ENCODE assay signal across 9 cellular contexts in genomic region chr1:156627313-156627880, GRCh38. TPM values are rescaled to one million over a fixed set of nuclear protein-coding genes. Genes with fewer than 3 reads are reported as not detected.
A peak's percentile ranks its signal among the peaks of the same experiment; 100 is the strongest.
DNase-seq lines count a peak whose midpoint lies in the region; ATAC-seq, FAIRE-seq and TF ChIP-seq lines count a peak whose summit lies in the region.
"Had no signal": no experiment of that assay in that cellular context is flagged by ENCODE, and none has a peak within 500 bp of the region (broad histone marks: within the 10 kb centered on the region; RNA-seq: fewer than 3 reads in every experiment).

No MANE protein-coding gene starts in this region.

- H2AFZ ChIP-seq in SK-N-SH (ENCODE audit: low read depth) = no peak overlapping the region
- H2AFZ ChIP-seq in endothelial cell of umbilical vein (ENCODE audit: low read depth, low read length) = no peak overlapping the region

- no peaks in the 10 kb centered on the region for H3K79me2 ChIP-seq in SK-N-SH (ENCODE audit: insufficient read depth)
- no peaks in the 10 kb centered on the region for H3K79me2 ChIP-seq in endothelial cell of umbilical vein (ENCODE audit: control insufficient read depth, insufficient read depth, low read length)

- H3K27ac ChIP-seq in cardiac muscle cell (no peak overlapping the region), SK-N-SH (ENCODE audit: low read depth in 2 of 2, low read length in 1 of 2) (no peak overlapping the region), endothelial cell of umbilical vein (ENCODE audit: insufficient read depth, low read depth, low read length) (no peak overlapping the region), psoas muscle (no peak overlapping the region)

- BruUV-seq in endothelial cell of umbilical vein (replicated peaks; lab: Mats Ljungman, UMichigan) = no TSS peak

- TF ChIP-seq CTCF in cardiac muscle cell (IDR thresholded peaks at IDR 0.05; ENCODE audit: low read depth, low read length) (peak; percentile 60), SK-N-SH (IDR thresholded peaks at IDR 0.05) (peak; percentile 79), endothelial cell of umbilical vein (IDR thresholded peaks at IDR 0.05; ENCODE audit: extremely low read depth in 1 of 2, insufficient read depth in 1 of 2, low read depth in 1 of 2, low read length in 2 of 2) (peak; percentile 59 to 80), psoas muscle (IDR thresholded peaks at IDR 0.05) (peak; percentile 53)

- H3K4me3 ChIP-seq in cardiac muscle cell (no peak overlapping the region), MG63 (no peak overlapping the region), SK-N-SH (ENCODE audit: low read depth in 2 of 2, low read length in 1 of 2) (no peak overlapping the region; a peak in 1 of 4 replicates), endothelial cell of umbilical vein (replicated peaks in 1 of 3; ENCODE audit: insufficient read depth in 1 of 3, low read depth in 1 of 3, low read length in 3 of 3) (no peak overlapping the region), psoas muscle (no peak overlapping the region)

- H3K9me2 ChIP-seq in SK-N-SH = no peaks in the 10 kb centered on the region

- no peak overlapping the region for H3K4me2 ChIP-seq in SK-N-SH
- no peak overlapping the region for H3K4me2 ChIP-seq in endothelial cell of umbilical vein (ENCODE audit: insufficient read depth, low read length)

- H3K9me3 ChIP-seq in cardiac muscle cell (ENCODE audit: low read depth) (no peaks in the 10 kb centered on the region), MG63 (no peaks in the 10 kb centered on the region), SK-N-SH (no peaks in the 10 kb centered on the region), endothelial cell of umbilical vein (replicated peaks; ENCODE audit: control insufficient read depth, insufficient read depth, low read length) (no peaks in the 10 kb centered on the region), psoas muscle (no peaks in the 10 kb centered on the region)

- dilution Hi-C loops in endothelial cell of umbilical vein (cut with MboI; ENCODE audit: extremely low pct_ligation_motif_present, low sequenced_read_pairs) = no loop called here

- POLR2A ChIA-PET in SK-N-SH (lab: Yijun Ruan, JAX) = interaction anchor here (0.6 to 1.7 kb wide), 3 partner anchors 29 to 80 kb away, joined by 3 to 7 read pairs (median 5); partner anchors contain the start of gene NES
- POLR2A ChIA-PET in endothelial cell of umbilical vein (lab: Charles Lee) = interaction anchor here (1.0 kb wide), 1 partner anchor 31 kb away, joined by 8 read pairs; no protein-coding TSS in a partner anchor

- H3K9me1 ChIP-seq in endothelial cell of umbilical vein (replicated peaks; ENCODE audit: control insufficient read depth, extremely low read depth, insufficient read depth, low read length) = no peaks in the 10 kb centered on the region

- H3K9ac ChIP-seq in SK-N-SH (no peak overlapping the region), endothelial cell of umbilical vein (replicated peaks; ENCODE audit: extremely low read depth, insufficient read depth, low read length) (no peak overlapping the region)

- CTCF ChIA-PET in SK-N-SH (lab: Yijun Ruan, JAX) (interaction anchor here (0.6 to 18.0 kb wide), 29 partner anchors 8 to 315 kb away, joined by 3 to 643 read pairs (median 6); partner anchors contain the start of genes BCAN, CRABP2, GPATCH4 and HAPLN2), endothelial cell of umbilical vein (lab: Charles Lee) (interaction anchor here (0.6 to 13.8 kb wide), 27 partner anchors 9 to 242 kb away, joined by 3 to 237 read pairs (median 7); partner anchors contain the start of genes BCAN, CRABP2, ISG20L2 and METTL25B)

- H3K27me3 ChIP-seq in cardiac muscle cell (peaks cover 62% of the 10 kb centered on the region), MG63 (peaks cover 61% of the 10 kb centered on the region), SK-N-SH (ENCODE audit: insufficient read depth) (peaks cover 35% of the 10 kb centered on the region), endothelial cell of umbilical vein (ENCODE audit: control insufficient read depth in 2 of 2, insufficient read depth in 2 of 2, low read length in 2 of 2) (peaks cover 35 to 43% of the 10 kb centered on the region in 2 experiments), psoas muscle (ENCODE audit: insufficient read depth in 3 of 3, low read length in 2 of 3) (peaks cover 0 to 53% (median 16%) of the 10 kb centered on the region in 3 donors)

- peak; percentile 70 for TF ChIP-seq RAD21 in SK-N-SH (IDR thresholded peaks at IDR 0.05; ENCODE audit: low read length)

- WGBS in SK-N-SH (ENCODE audit: low lambda C conversion rate) = 96% methylated on average over 2 of the region's 2 CpGs
- WGBS in psoas muscle, 3 donors = 79 to 84% (median 79%) methylated on average over 2 of the region's 2 CpGs

- intact Hi-C loops in Right ventricle myocardium superior (cut with DNase I) = loop anchor here (1.0 kb wide), 1 partner anchor 30 kb away; no protein-coding TSS in a partner anchor
- intact Hi-C loops in endothelial cell of umbilical vein (cut with micrococcal nuclease) = loop anchor here (1.0 to 5.0 kb wide), 4 partner anchors 51 to 300 kb away; partner anchors contain the start of gene PEAR1
- intact Hi-C loops in psoas muscle (cut with DNase I) = loop anchor here (2.0 kb wide), 2 partner anchors 29 to 51 kb away; no protein-coding TSS in a partner anchor

- TF ChIP-seq EP300 in SK-N-SH (IDR thresholded peaks at IDR 0.05; ENCODE audit: borderline replicate concordance in 1 of 2, low read depth in 1 of 2, low read length in 1 of 2) = no peak

- H4K20me1 ChIP-seq in SK-N-SH (ENCODE audit: insufficient read depth) (no peaks in the 10 kb centered on the region), endothelial cell of umbilical vein (replicated peaks; ENCODE audit: control insufficient read depth, extremely low read depth, insufficient read depth, low read length) (no peaks in the 10 kb centered on the region)

- FAIRE-seq in endothelial cell of umbilical vein (lab: Jason Lieb, UNC) = peak; percentile 73
- FAIRE-seq: colon had no signal

- DNase-seq in cardiac muscle cell (ENCODE audit: low read depth in 1 of 2, low spot score in 1 of 2) (peak; percentile 47 to 63), Right ventricle myocardium superior (no peak), MG63 (peak; percentile 42), SK-N-SH (peak; percentile 60), endothelial cell of umbilical vein (ENCODE audit: low read depth, low spot score) (peak; percentile 57), psoas muscle (no peak), cerebellum (ENCODE audit: low spot score) (no peak), activated gamma-delta T cell (lab: John Stamatoyannopoulos, UW) (no peak)

- peaks cover 4% of the 10 kb centered on the region for H3K4me1 ChIP-seq in cardiac muscle cell (ENCODE audit: low read depth)
- peaks cover 0 to 13% of the 10 kb centered on the region in 2 experiments; a peak in 1 of 4 replicates for H3K4me1 ChIP-seq in SK-N-SH (ENCODE audit: control insufficient read depth in 1 of 2, insufficient read depth in 2 of 2, low read depth in 1 of 2, low read length in 1 of 2)
- H3K4me1 ChIP-seq in endothelial cell of umbilical vein (ENCODE audit: control insufficient read depth, extremely low read depth, insufficient read depth, low read length) = peaks cover 10% of the 10 kb centered on the region
- H3K4me1 ChIP-seq in psoas muscle = peaks cover 13% of the 10 kb centered on the region

- TF ChIP-seq POLR2A in endothelial cell of umbilical vein (IDR thresholded peaks at IDR 0.05; ENCODE audit: low read depth, low read length) = no peak

- no peak for ATAC-seq in Right ventricle myocardium superior (ENCODE audit: poor library complexity)
- ATAC-seq in psoas muscle = no peak

- H3F3A ChIP-seq in SK-N-SH (replicated peaks; ENCODE audit: insufficient read depth) = peaks cover 5% of the 10 kb centered on the region

- H3K36me3 ChIP-seq in cardiac muscle cell (no peaks in the 10 kb centered on the region), MG63 (no peaks in the 10 kb centered on the region), SK-N-SH (replicated peaks in 1 of 2; ENCODE audit: control insufficient read depth in 1 of 2, insufficient read depth in 2 of 2, low read length in 1 of 2) (no peaks in the 10 kb centered on the region), endothelial cell of umbilical vein (ENCODE audit: control insufficient read depth in 2 of 2, extremely low read depth in 1 of 2, insufficient read depth in 2 of 2, low read length in 2 of 2) (no peaks in the 10 kb centered on the region), psoas muscle (ENCODE audit: insufficient read depth in 1 of 2, low read depth in 1 of 2) (no peaks in the 10 kb centered on the region)

RNA-seq across cellular contexts. Expression of gene HAPLN2, which starts 8.2 kb away (rescaled TPM):
- total RNA-seq in cardiac muscle cell = 7.6 and 19.0 TPM in 2 replicates
- polyA plus RNA-seq in cardiac muscle cell = 8.5 and 15.7 TPM in 2 replicates
- total RNA-seq in Right ventricle myocardium superior = 1.6 TPM
- not detected in 2 replicates for total RNA-seq in MG63 (2014; rRNA removed; shearing (Covaris generic); ENCODE audit: low replicate concordance)
- 0.10 and 0.20 TPM in 2 replicates for polyA plus RNA-seq in SK-N-SH (2012; rRNA removed)
- not detected in 2 replicates for polyA plus RNA-seq in SK-N-SH (2012; cell fraction: cytosol; rRNA removed)
- 0.98 and 1.1 TPM in 2 replicates for polyA plus RNA-seq in SK-N-SH (2012; cell fraction: nucleus; rRNA removed)
- not detected in 2 replicates for total RNA-seq in endothelial cell of umbilical vein
- 0.14 TPM in 1 of 2 replicates, not detected in the other for polyA plus RNA-seq in endothelial cell of umbilical vein
- polyA plus RNA-seq in endothelial cell of umbilical vein (2011; cell fraction: cytosol; rRNA removed) = not detected in 2 replicates
- 0.68 and 0.70 TPM in 2 replicates for polyA plus RNA-seq in endothelial cell of umbilical vein (2011; cell fraction: nucleus; rRNA removed)
- not detected in 2 replicates for polyA plus RNA-seq in endothelial cell of umbilical vein (2012)
- polyA minus RNA-seq in endothelial cell of umbilical vein = not detected in 2 replicates
- polyA minus RNA-seq in endothelial cell of umbilical vein (2011; cell fraction: cytosol; rRNA and poly(A)+ RNA removed) = not detected
- not detected in 2 replicates for polyA minus RNA-seq in endothelial cell of umbilical vein (2011; cell fraction: nucleus; rRNA and poly(A)+ RNA removed)
- total RNA-seq in psoas muscle = 1 to 10 TPM in 1 of 4 donors, under 1 TPM in 3; 0.28 to 2.2 (median 0.58) TPM
- under 1 TPM; 0.56 to 0.79 (median 0.61) TPM for polyA plus RNA-seq in psoas muscle
- 1.3 TPM for total RNA-seq in cerebellum

RNA-seq across cellular contexts. Expression of gene BCAN, which starts 14.5 kb away (rescaled TPM):
- total RNA-seq in cardiac muscle cell (0.86 and 1.2 TPM in 2 replicates), Right ventricle myocardium superior (0.46 TPM), endothelial cell of umbilical vein (not detected in 2 replicates), psoas muscle (under 1 TPM in 2 of 4 donors, not detected in 2; 0.27 to 0.36 TPM), cerebellum (106 TPM)
- polyA plus RNA-seq in cardiac muscle cell (0.23 and 0.39 TPM in 2 replicates), SK-N-SH (2012; rRNA removed) (0.13 and 0.25 TPM in 2 replicates), endothelial cell of umbilical vein (0.14 and 0.15 TPM in 2 replicates), psoas muscle (under 1 TPM in 2 of 3 donors, not detected in 1; 0.06 to 0.08 TPM)
- total RNA-seq in MG63 (2014; rRNA removed; shearing (Covaris generic); ENCODE audit: low replicate concordance) = not detected in 2 replicates
- 0.08 and 0.25 TPM in 2 replicates for polyA plus RNA-seq in SK-N-SH (2012; cell fraction: cytosol; rRNA removed)
- 0.10 and 0.20 TPM in 2 replicates for polyA plus RNA-seq in SK-N-SH (2012; cell fraction: nucleus; rRNA removed)
- 0.05 and 0.14 TPM in 2 replicates for polyA plus RNA-seq in endothelial cell of umbilical vein (2011; cell fraction: cytosol; rRNA removed)
- 0.07 TPM in 1 of 2 replicates, not detected in the other for polyA plus RNA-seq in endothelial cell of umbilical vein (2011; cell fraction: nucleus; rRNA removed)
- 0.08 and 0.15 TPM in 2 replicates for polyA plus RNA-seq in endothelial cell of umbilical vein (2012)
- 0.15 TPM in 1 of 2 replicates, not detected in the other for polyA minus RNA-seq in endothelial cell of umbilical vein
- not detected for polyA minus RNA-seq in endothelial cell of umbilical vein (2011; cell fraction: cytosol; rRNA and poly(A)+ RNA removed)
- polyA minus RNA-seq in endothelial cell of umbilical vein (2011; cell fraction: nucleus; rRNA and poly(A)+ RNA removed) = not detected in 2 replicates

RNA-seq across cellular contexts. Expression of gene GPATCH4, which starts 26.1 kb away (rescaled TPM):
- total RNA-seq in cardiac muscle cell (6.0 and 14.4 TPM in 2 replicates), Right ventricle myocardium superior (15.9 TPM), endothelial cell of umbilical vein (29.2 and 32.0 TPM in 2 replicates), psoas muscle (10 to 100 TPM; 30.6 to 77.5 (median 69.6) TPM), cerebellum (10.1 TPM)
- polyA plus RNA-seq in cardiac muscle cell (42.4 and 48.4 TPM in 2 replicates), SK-N-SH (2012; rRNA removed) (36.6 and 46.8 TPM in 2 replicates), endothelial cell of umbilical vein (15.5 and 22.4 TPM in 2 replicates), psoas muscle (100 to 1,000 TPM in 2 of 3 donors, 10 to 100 TPM in 1; 55.0 to 110 (median 103) TPM)
- 10.0 and 48.6 TPM in 2 replicates for total RNA-seq in MG63 (2014; rRNA removed; shearing (Covaris generic); ENCODE audit: low replicate concordance)
- polyA plus RNA-seq in SK-N-SH (2012; cell fraction: cytosol; rRNA removed) = 45.1 and 47.1 TPM in 2 replicates
- 41.7 and 60.0 TPM in 2 replicates for polyA plus RNA-seq in SK-N-SH (2012; cell fraction: nucleus; rRNA removed)
- 30.0 and 42.1 TPM in 2 replicates for polyA plus RNA-seq in endothelial cell of umbilical vein (2011; cell fraction: cytosol; rRNA removed)
- 46.6 and 52.0 TPM in 2 replicates for polyA plus RNA-seq in endothelial cell of umbilical vein (2011; cell fraction: nucleus; rRNA removed)
- 39.0 and 64.5 TPM in 2 replicates for polyA plus RNA-seq in endothelial cell of umbilical vein (2012)
- 38.2 and 48.0 TPM in 2 replicates for polyA minus RNA-seq in endothelial cell of umbilical vein
- polyA minus RNA-seq in endothelial cell of umbilical vein (2011; cell fraction: cytosol; rRNA and poly(A)+ RNA removed) = 37.6 TPM
- polyA minus RNA-seq in endothelial cell of umbilical vein (2011; cell fraction: nucleus; rRNA and poly(A)+ RNA removed) = 26.2 and 46.5 TPM in 2 replicates

RNA-seq across cellular contexts. Expression of gene NAXE, which starts 35.8 kb away (rescaled TPM):
- total RNA-seq in cardiac muscle cell (130 and 179 TPM in 2 replicates), Right ventricle myocardium superior (115 TPM), endothelial cell of umbilical vein (74.0 and 76.2 TPM in 2 replicates), psoas muscle (10 to 100 TPM; 44.3 to 77.5 (median 70.8) TPM), cerebellum (28.3 TPM)
- polyA plus RNA-seq in cardiac muscle cell (154 and 166 TPM in 2 replicates), SK-N-SH (2012; rRNA removed) (68.5 and 98.4 TPM in 2 replicates), endothelial cell of umbilical vein (187 and 210 TPM in 2 replicates), psoas muscle (10 to 100 TPM; 62.6 to 74.4 (median 67.5) TPM)
- 105 and 170 TPM in 2 replicates for total RNA-seq in MG63 (2014; rRNA removed; shearing (Covaris generic); ENCODE audit: low replicate concordance)
- 66.1 and 89.0 TPM in 2 replicates for polyA plus RNA-seq in SK-N-SH (2012; cell fraction: cytosol; rRNA removed)
- polyA plus RNA-seq in SK-N-SH (2012; cell fraction: nucleus; rRNA removed) = 57.4 and 64.6 TPM in 2 replicates
- polyA plus RNA-seq in endothelial cell of umbilical vein (2011; cell fraction: cytosol; rRNA removed) = 143 and 154 TPM in 2 replicates
- 62.0 and 82.1 TPM in 2 replicates for polyA plus RNA-seq in endothelial cell of umbilical vein (2011; cell fraction: nucleus; rRNA removed)
- 90.9 and 109 TPM in 2 replicates for polyA plus RNA-seq in endothelial cell of umbilical vein (2012)
- polyA minus RNA-seq in endothelial cell of umbilical vein = 97.8 and 109 TPM in 2 replicates
- 91.6 TPM for polyA minus RNA-seq in endothelial cell of umbilical vein (2011; cell fraction: cytosol; rRNA and poly(A)+ RNA removed)
- 26.3 and 33.7 TPM in 2 replicates for polyA minus RNA-seq in endothelial cell of umbilical vein (2011; cell fraction: nucleus; rRNA and poly(A)+ RNA removed)

RNA-seq across cellular contexts. Expression of gene TTC24, which starts 47.9 kb away (rescaled TPM):
- total RNA-seq in cardiac muscle cell = 0.15 and 0.18 TPM in 2 replicates
- 1.1 TPM in 1 of 2 replicates, not detected in the other for polyA plus RNA-seq in cardiac muscle cell
- not detected for total RNA-seq in Right ventricle myocardium superior
- total RNA-seq in MG63 (2014; rRNA removed; shearing (Covaris generic); ENCODE audit: low replicate concordance) = not detected in 2 replicates
- polyA plus RNA-seq in SK-N-SH (2012; rRNA removed) = not detected in 2 replicates
- not detected in 2 replicates for polyA plus RNA-seq in SK-N-SH (2012; cell fraction: cytosol; rRNA removed)
- not detected in 2 replicates for polyA plus RNA-seq in SK-N-SH (2012; cell fraction: nucleus; rRNA removed)
- total RNA-seq in endothelial cell of umbilical vein = not detected in 2 replicates
- polyA plus RNA-seq in endothelial cell of umbilical vein = not detected in 2 replicates
- not detected in 2 replicates for polyA plus RNA-seq in endothelial cell of umbilical vein (2011; cell fraction: cytosol; rRNA removed)
- not detected in 2 replicates for polyA plus RNA-seq in endothelial cell of umbilical vein (2011; cell fraction: nucleus; rRNA removed)
- polyA plus RNA-seq in endothelial cell of umbilical vein (2012) = not detected in 2 replicates
- polyA minus RNA-seq in endothelial cell of umbilical vein = not detected in 2 replicates
- not detected for polyA minus RNA-seq in endothelial cell of umbilical vein (2011; cell fraction: cytosol; rRNA and poly(A)+ RNA removed)
- polyA minus RNA-seq in endothelial cell of umbilical vein (2011; cell fraction: nucleus; rRNA and poly(A)+ RNA removed) = not detected in 2 replicates
- under 1 TPM in 1 of 4 donors, not detected in 3; 0.69 TPM for total RNA-seq in psoas muscle
- polyA plus RNA-seq in psoas muscle = under 1 TPM in 2 of 3 donors, not detected in 1; 0.12 to 0.13 TPM
- total RNA-seq in cerebellum = not detected

Comparison
In these comparisons a context has a peak if more than half of its experiments do, and no peak if none do; other contexts are left out.
1. DNase-seq: peak in cardiac muscle cell (2 of 2), MG63 (single experiment), SK-N-SH (single experiment) and endothelial cell of umbilical vein (single experiment); none in Right ventricle myocardium superior (single experiment), psoas muscle (0 of 2), cerebellum (single experiment) and activated gamma-delta T cell (single experiment).
2. RNA of gene BCAN, which starts 14.5 kb away (total RNA-seq): 106 TPM in cerebellum (single experiment); 0.86 to 1.2 TPM in cardiac muscle cell, 0.46 TPM in Right ventricle myocardium superior (single experiment), 0.27 to 0.36 TPM in psoas muscle, not detected in MG63 and not detected in endothelial cell of umbilical vein; every median in the first group is over 10 times any median in the second.
3. Peak in every context shown above with its lines, with median percentiles within 50 percentile points of each other: CTCF ChIP-seq.